In the genomic region with DNA sequence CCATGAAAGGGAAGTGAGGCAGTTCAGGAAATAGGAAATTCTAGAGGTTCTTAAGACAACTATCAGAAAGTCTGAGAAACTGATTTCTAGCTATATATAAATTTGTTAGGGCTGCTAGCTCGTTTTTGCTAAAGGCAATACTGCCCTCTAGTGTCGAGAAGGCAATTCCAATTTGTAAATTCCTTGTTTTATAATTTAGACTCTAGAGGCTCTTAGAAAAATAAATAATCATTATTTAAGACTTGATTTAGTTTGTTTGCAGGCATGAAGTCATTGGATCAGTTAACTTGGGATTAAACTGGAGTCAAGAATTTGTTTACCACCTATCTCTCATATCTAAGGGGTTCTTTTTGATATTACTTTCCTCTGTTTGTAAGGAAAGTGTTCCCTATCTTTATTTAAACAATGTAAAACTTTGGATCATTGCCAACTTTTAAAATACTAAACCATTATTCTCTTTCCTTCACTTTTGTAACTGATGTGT, we compare ENCODE assay signal across 8 cellular contexts.
DNase-seq lines count a peak whose midpoint lies in the region; ATAC-seq, FAIRE-seq and TF ChIP-seq lines count a peak whose summit lies in the region.

No MANE protein-coding gene starts in this region.

- POLR2A ChIA-PET in Panc1 (lab: Charles Lee) (no interaction called here), K562 (lab: Yijun Ruan, JAX) (interaction anchor here (1.0 kb wide), 1 partner anchor 9 kb away, joined by 3 read pairs; no protein-coding TSS in a partner anchor)

- H3K27me3 ChIP-seq in heart right ventricle (no peaks in the 10 kb centered on the region), Karpas-422 (ENCODE audit: low read length) (no peaks in the 10 kb centered on the region), Panc1 (ENCODE audit: control insufficient read depth, insufficient read depth, low read length) (no peaks in the 10 kb centered on the region), K562 (ENCODE audit: control insufficient read depth in 2 of 2, insufficient read depth in 2 of 2, low read length in 2 of 2) (no peaks in the 10 kb centered on the region), kidney epithelial cell (ENCODE audit: control insufficient read depth, insufficient read depth, low read length) (no peaks in the 10 kb centered on the region)

- H3K9me2 ChIP-seq in Karpas-422 (replicated peaks; ENCODE audit: insufficient read depth, low read length): no peaks in the 10 kb centered on the region

- H3K9ac ChIP-seq in Karpas-422 (ENCODE audit: low read length): no peak overlapping the region
- no peak overlapping the region for H3K9ac ChIP-seq in K562 (ENCODE audit: insufficient read depth in 1 of 2, low read depth in 2 of 2, low read length in 2 of 2)

- DNase-seq in heart right ventricle (peak in 1 of 2 donors; percentile 47), cardiac septum (ENCODE audit: low spot score) (no peak), Karpas-422 (peak; percentile 86), Panc1 (ENCODE audit: low read depth, low spot score) (peak; percentile 28), K562 (ENCODE audit: extremely low read depth in 1 of 4, low spot score in 3 of 4) (peak; percentile 11 to 68 (median 14)), kidney epithelial cell (ENCODE audit: low read depth) (peak; percentile 10), superior temporal gyrus (ENCODE audit: extremely low spot score) (peak; percentile 93)

- peak; percentile 87 for TF ChIP-seq RAD21 in K562 (CRISPR knock-in tag; conservative IDR thresholded peaks at IDR 0.05 in 1 of 2, IDR thresholded peaks at IDR 0.05 in 1 of 2)

- H4K20me1 ChIP-seq in Karpas-422 (ENCODE audit: insufficient read depth, low read depth, low read length) (0 out of 2 replicates have a peak, but pooled peaks cover 11% of the 10 kb centered on the region), K562 (replicated peaks; ENCODE audit: control insufficient read depth, insufficient read depth, low read length) (0 out of 2 replicates have a peak, but pooled peaks cover 2% of the 10 kb centered on the region)

- ATAC-seq in heart right ventricle (peak in 4 of 8 donors; percentile 20 to 49 (median 39)), Panc1 (peak; percentile 51; the same call in 1 of the 2 replicates), K562 (peak; percentile 63; the same call in 2 of the 3 replicates), GM18505 (IDR thresholded peaks at IDR 0.05; ENCODE audit: unreplicated experiment) (no peak)

- TF ChIP-seq CTCF in heart right ventricle (IDR thresholded peaks at IDR 0.05) (peak; percentile 69 to 91 (median 82)), Panc1 (IDR thresholded peaks at IDR 0.05) (peak; percentile 69; the same call in 1 of the 2 replicates), K562 (IDR thresholded peaks at IDR 0.05 in 2 of 3, conservative IDR thresholded peaks at IDR 0.05 in 1 of 3; ENCODE audit: insufficient read depth in 2 of 3, low read depth in 1 of 3, low read length in 3 of 3) (peak; percentile 44 to 83 (median 53); a peak in 4 of 6 replicates), kidney epithelial cell (IDR thresholded peaks at IDR 0.05; ENCODE audit: insufficient read depth, low read length, poor library complexity, severe bottlenecking) (peak; percentile 59)

- H3K27ac ChIP-seq in heart right ventricle (peak overlapping the region in 1 of 10 donors; percentile 23), Karpas-422 (ENCODE audit: low read length) (no peak overlapping the region), Panc1 (ENCODE audit: low read length) (no peak overlapping the region), K562 (ENCODE audit: extremely low read depth, low read depth, low read length) (no peak overlapping the region)

- H3K9me1 ChIP-seq in K562 (ENCODE audit: control insufficient read depth, insufficient read depth, low read length): no peaks in the 10 kb centered on the region

- no peak overlapping the region for H2AFZ ChIP-seq in Karpas-422 (ENCODE audit: low read length)
- no peak overlapping the region for H2AFZ ChIP-seq in K562 (ENCODE audit: low read depth, low read length)

- H3K4me2 ChIP-seq in Karpas-422 (ENCODE audit: low read depth, low read length, poor library complexity, severe bottlenecking) (no peak overlapping the region), K562 (ENCODE audit: insufficient read depth, low read length) (no peak overlapping the region)

- FAIRE-seq in K562 (lab: Jason Lieb, UNC): peak; percentile 71

- no peak for TF ChIP-seq EP300 in K562 (IDR thresholded peaks at IDR 0.05; ENCODE audit: low read length)

- BruUV-seq in Panc1 (replicated peaks; lab: Mats Ljungman, UMichigan) (no TSS peak), K562 (replicated peaks; lab: Mats Ljungman, UMichigan) (no TSS peak)

- TF ChIP-seq POLR2A in K562 (conservative IDR thresholded peaks at IDR 0.05) (no peak), GM18505 (IDR thresholded peaks at IDR 0.05; ENCODE audit: borderline replicate concordance, extremely low read depth, insufficient read depth, insufficient read length) (no peak)

- 1 to 2% methylated on average over 2 of the region's 2 CpGs for WGBS in heart right ventricle, 2 donors
- 0% methylated on average over 2 of the region's 2 CpGs for WGBS in K562 (ENCODE audit: insufficient coverage, low coverage, missing lambda C conversion rate)

- H3K9me3 ChIP-seq in heart right ventricle: no peaks in the 10 kb centered on the region
- no peaks in the 10 kb centered on the region for H3K9me3 ChIP-seq in Karpas-422 (ENCODE audit: low read length)
- no peaks in the 10 kb centered on the region for H3K9me3 ChIP-seq in Panc1 (ENCODE audit: control insufficient read depth, insufficient read depth, low read depth, low read length)
- no peaks in the 10 kb centered on the region for H3K9me3 ChIP-seq in K562 (replicated peaks; ENCODE audit: control insufficient read depth, insufficient read depth, low read depth, low read length)

- H3K4me3 ChIP-seq in heart right ventricle: no peak overlapping the region
- no peak overlapping the region for H3K4me3 ChIP-seq in Karpas-422 (ENCODE audit: low read length)
- H3K4me3 ChIP-seq in Panc1 (ENCODE audit: low read depth in 2 of 2, low read length in 2 of 2): no peak overlapping the region
- H3K4me3 ChIP-seq in K562: no peak overlapping the region
- no peak overlapping the region for H3K4me3 ChIP-seq in kidney epithelial cell (ENCODE audit: low read depth, low read length)

- H3K79me2 ChIP-seq in Karpas-422 (ENCODE audit: low read length) (no peaks in the 10 kb centered on the region), K562 (ENCODE audit: control insufficient read depth, insufficient read depth, low read length) (no peaks in the 10 kb centered on the region)

- CTCF ChIA-PET in Panc1 (lab: Charles Lee): interaction anchor here (0.6 kb wide), 2 partner anchors 264 to 866 kb away, joined by 3 read pairs; no protein-coding TSS in a partner anchor
- CTCF ChIA-PET in K562 (lab: Yijun Ruan, JAX; ENCODE audit: low intra/inter-chr PET ratio): no interaction called here

- in situ Hi-C loops in Panc1 (cut with HindIII; ENCODE audit: low pct_unique_long_range_greater_than_20kb, low sequenced_read_pairs): no loop called here
- in situ Hi-C loops in K562 (cut with MboI): loop anchor here (25.0 kb wide), 3 partner anchors 374 to 1174 kb away; no protein-coding TSS in a partner anchor

- intact Hi-C loops in heart right ventricle (cut with DNase I) (loop anchor here in 9 of 10 donors (1.0 to 10.0 kb wide), 9 partner anchors 66 to 1179 kb away; a partner anchor contains a TSS), cardiac septum (cut with DNase I) (loop anchor here (2.0 to 10.0 kb wide), 3 partner anchors 66 to 1179 kb away; a partner anchor contains a TSS), Panc1 (cut with micrococcal nuclease; ENCODE audit: unreplicated experiment) (loop anchor here (5.0 to 10.0 kb wide), 3 partner anchors 826 to 1179 kb away; no protein-coding TSS in a partner anchor), K562 (cut with micrococcal nuclease) (loop anchor here (1.0 to 5.0 kb wide), 4 partner anchors 828 to 1249 kb away; no protein-coding TSS in a partner anchor)

- H3K4me1 ChIP-seq in heart right ventricle: peaks cover 0 to 27% (median 10%) of the 10 kb centered on the region in 9 donors
- no peaks in the 10 kb centered on the region for H3K4me1 ChIP-seq in Karpas-422 (ENCODE audit: low read length)
- no peaks in the 10 kb centered on the region for H3K4me1 ChIP-seq in Panc1 (ENCODE audit: control insufficient read depth, insufficient read depth, low read length)
- H3K4me1 ChIP-seq in K562 (replicated peaks in 1 of 2; ENCODE audit: control insufficient read depth in 2 of 2, insufficient read depth in 2 of 2, low read length in 2 of 2): no peaks in the 10 kb centered on the region

- H3K36me3 ChIP-seq in heart right ventricle: peaks cover 0 to 26% (median 0%) of the 10 kb centered on the region in 9 donors
- no peaks in the 10 kb centered on the region for H3K36me3 ChIP-seq in Karpas-422 (ENCODE audit: insufficient read depth, low read length)
- H3K36me3 ChIP-seq in Panc1 (ENCODE audit: control insufficient read depth, insufficient read depth, low read length): no peaks in the 10 kb centered on the region
- H3K36me3 ChIP-seq in K562 (ENCODE audit: control insufficient read depth, insufficient read depth, low read length): no peaks in the 10 kb centered on the region
- no peaks in the 10 kb centered on the region for H3K36me3 ChIP-seq in kidney epithelial cell (ENCODE audit: control insufficient read depth, insufficient read depth, low read length)

TF ChIP-seq in K562, 482 proteins besides CTCF, POLR2A, EP300 and RAD21 (continues in another document):
- TF ChIP-seq, protein P1, sequence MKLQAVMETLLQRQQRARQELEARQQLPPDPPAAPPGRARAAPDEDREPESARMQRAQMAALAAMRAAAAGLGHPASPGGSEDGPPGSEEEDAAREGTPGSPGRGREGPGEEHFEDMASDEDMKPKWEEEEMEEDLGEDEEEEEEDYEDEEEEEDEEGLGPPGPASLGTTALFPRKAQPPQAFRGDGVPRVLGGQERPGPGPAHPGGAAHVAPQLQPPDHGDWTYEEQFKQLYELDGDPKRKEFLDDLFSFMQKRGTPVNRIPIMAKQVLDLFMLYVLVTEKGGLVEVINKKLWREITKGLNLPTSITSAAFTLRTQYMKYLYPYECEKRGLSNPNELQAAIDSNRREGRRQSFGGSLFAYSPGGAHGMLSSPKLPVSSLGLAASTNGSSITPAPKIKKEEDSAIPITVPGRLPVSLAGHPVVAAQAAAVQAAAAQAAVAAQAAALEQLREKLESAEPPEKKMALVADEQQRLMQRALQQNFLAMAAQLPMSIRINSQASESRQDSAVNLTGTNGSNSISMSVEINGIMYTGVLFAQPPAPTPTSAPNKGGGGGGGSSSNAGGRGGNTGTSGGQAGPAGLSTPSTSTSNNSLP (IDR thresholded peaks at IDR 0.05; ENCODE audit: borderline replicate concordance, low read depth, low read length): 0 out of 2 replicates have a peak, but pooled peaks have one; percentile 50
- TF ChIP-seq ILK (tag; IDR thresholded peaks at IDR 0.05; ENCODE audit: borderline replicate concordance, low read depth) (no peak), ZNF316 (IDR thresholded peaks at IDR 0.05) (no peak), XRCC4 (IDR thresholded peaks at IDR 0.05; ENCODE audit: extremely low read depth, insufficient read depth, insufficient read length) (no peak), SIN3A (IDR thresholded peaks at IDR 0.05; ENCODE audit: borderline replicate concordance in 2 of 2, control insufficient read depth in 1 of 2, low read depth in 2 of 2, low read length in 2 of 2) (no peak), NFIX (CRISPR knock-in tag; IDR thresholded peaks at IDR 0.05; ENCODE audit: low read depth) (peak; percentile 72), PHF20 (IDR thresholded peaks at IDR 0.05; ENCODE audit: partially characterized antibody) (no peak)
